ENCODE assay signal across 16 cellular contexts in the genomic region with DNA sequence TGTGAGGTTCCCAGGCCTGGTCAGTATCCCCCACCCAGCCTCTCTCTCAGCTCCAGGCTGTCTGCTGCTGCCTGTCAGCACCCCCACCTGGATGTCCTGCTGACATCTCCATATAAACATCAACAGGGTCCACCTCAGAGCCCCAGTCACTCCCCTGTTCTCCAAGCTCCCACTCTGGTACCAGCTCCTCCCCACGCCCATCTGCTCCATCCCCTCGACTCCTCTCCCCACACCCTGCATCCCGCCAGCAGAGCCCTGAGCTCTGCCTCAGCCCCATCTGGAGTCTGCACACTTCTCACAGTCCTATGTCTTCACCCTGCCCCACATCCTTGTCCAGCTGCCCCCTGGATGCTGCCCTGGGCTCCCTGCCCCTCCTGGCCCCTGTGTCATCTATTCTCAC.
"Had no signal": no experiment of that assay in that cellular context is flagged by ENCODE, and none has a peak within 500 bp of the region (broad histone marks: within the 10 kb centered on the region; RNA-seq: fewer than 3 reads in every experiment).

No MANE protein-coding gene starts in this region.

- H3K4me1 ChIP-seq: left lung had no signal

- H3K27ac Mint-ChIP-seq: activated naive CD8-positive, alpha-beta T cell treated with anti-CD3 and anti-CD28 coated beads for 36 hours; natural killer cell treated with Interleukin-12 subunit alpha and Interleukin-12 subunit beta and Interleukin-15 and Interleukin-18, amount 100 ng/mL, for 72 hours; T-helper 2 cell treated with Interferon-gamma antibody and Interleukin-4, amounts not matched to agents 5 μg/mL and 100 μg/mL, for 36 hours had no signal

- DNase-seq: activated CD4-positive, alpha-beta T cell treated with anti-CD3 and anti-CD28 coated beads, Interleukin-2, amount 50 U/mL, for 4 hours; activated gamma-delta T cell treated with Interleukin-2 at 50 U/mL for 16 hours; activated naive CD8-positive, alpha-beta T cell treated with anti-CD3 and anti-CD28 coated beads for 36 hours; activated T-cell treated with anti-CD3 and anti-CD28 coated beads, Interleukin-2, amount 50 U/mL, for 48 hours; esophagus squamous epithelium; foreskin fibroblast; left lung; pancreas; stimulated activated CD4-positive, alpha-beta T cell treated with anti-CD3 and anti-CD28 coated beads, Interleukin-4, amount 100 ng/mL, for 1 hour had no signal

- ATAC-seq: activated CD4-positive, CD25-positive, alpha-beta regulatory T cell treated with anti-CD3 and anti-CD28 coated beads, Interleukin-2, amount 50 U/mL, for 24 hours; left lung; natural killer cell treated with Interleukin-12 subunit alpha and Interleukin-12 subunit beta and Interleukin-15 and Interleukin-18, amount 100 ng/mL, for 72 hours; pancreas had no signal

- H3K27me3 Mint-ChIP-seq: activated naive CD8-positive, alpha-beta T cell treated with anti-CD3 and anti-CD28 coated beads for 36 hours; natural killer cell treated with Interleukin-12 subunit alpha and Interleukin-12 subunit beta and Interleukin-15 and Interleukin-18, amount 100 ng/mL, for 72 hours had no signal

- H3K9me3 ChIP-seq: esophagus squamous epithelium, left lung, pancreas had no signal

- H3K27ac ChIP-seq: esophagus squamous epithelium, left lung, pancreas had no signal

- H3K36me3 ChIP-seq: pancreas had no signal

- H3K27me3 ChIP-seq: esophagus squamous epithelium, left lung, pancreas had no signal

- H3K36me3 Mint-ChIP-seq: natural killer cell treated with Interleukin-12 subunit alpha and Interleukin-12 subunit beta and Interleukin-15 and Interleukin-18, amount 100 ng/mL, for 72 hours had no signal

- H3K4me3 Mint-ChIP-seq: activated naive CD8-positive, alpha-beta T cell treated with anti-CD3 and anti-CD28 coated beads for 36 hours; natural killer cell treated with Interleukin-12 subunit alpha and Interleukin-12 subunit beta and Interleukin-15 and Interleukin-18, amount 100 ng/mL, for 72 hours; T-helper 2 cell treated with Interferon-gamma antibody and Interleukin-4, amounts not matched to agents 5 μg/mL and 100 μg/mL, for 36 hours had no signal

- FAIRE-seq: bronchial epithelial cell, endometrium, islet of Langerhans, pancreas, urothelium cell line had no signal

- H3K4me3 ChIP-seq: esophagus squamous epithelium, left lung, pancreas had no signal

- H3K9me3 Mint-ChIP-seq: activated naive CD8-positive, alpha-beta T cell treated with anti-CD3 and anti-CD28 coated beads for 36 hours; natural killer cell treated with Interleukin-12 subunit alpha and Interleukin-12 subunit beta and Interleukin-15 and Interleukin-18, amount 100 ng/mL, for 72 hours; T-helper 2 cell treated with Interferon-gamma antibody and Interleukin-4, amounts not matched to agents 5 μg/mL and 100 μg/mL, for 36 hours had no signal
